In genomic region chr2:20574423-20574911, GRCh38 we compare ENCODE assay signal across 20 cellular contexts.
DNase-seq lines count a peak whose midpoint lies in the region; ATAC-seq and TF ChIP-seq lines count a peak whose summit lies in the region.
"Had no signal": no experiment of that assay in that cellular context is flagged by ENCODE, and none has a peak within 500 bp of the region (broad histone marks: within the 10 kb centered on the region; RNA-seq: fewer than 3 reads in every experiment).

No MANE protein-coding gene starts in this region.

- H3K9me3 ChIP-seq in stomach smooth muscle (ENCODE audit: control insufficient read depth in 2 of 2, low read length in 2 of 2): no peaks in the 10 kb centered on the region
- H3K9me3 ChIP-seq in ascending aorta: no peaks in the 10 kb centered on the region
- H3K9me3 ChIP-seq: MG63 had no signal

- H3K27ac ChIP-seq in stomach smooth muscle (ENCODE audit: low read length) (peak overlapping the region; percentile 24), ascending aorta (no peak overlapping the region)
- H3K27ac ChIP-seq: cardiac muscle cell, foreskin keratinocyte had no signal

- peak overlapping the region; percentile 31 for H3K27ac Mint-ChIP-seq in T-helper 2 cell treated with Interferon-gamma antibody and Interleukin-4, amounts not matched to agents 5 μg/mL and 100 μg/mL, for 36 hours
- peak overlapping the region; percentile 16 to 62 for H3K27ac Mint-ChIP-seq in effector memory CD8-positive, alpha-beta T cell
- H3K27ac Mint-ChIP-seq in mesothelial cell of epicardium: peak overlapping the region; percentile 27

- no peaks in the 10 kb centered on the region for H3K36me3 ChIP-seq in stomach smooth muscle (ENCODE audit: control insufficient read depth in 2 of 2, insufficient read depth in 2 of 2, low read length in 2 of 2)
- H3K36me3 ChIP-seq in ascending aorta: no peaks in the 10 kb centered on the region
- H3K36me3 ChIP-seq: cardiac muscle cell, MG63 had no signal

- TF ChIP-seq CTCF in mesothelial cell of epicardium (IDR thresholded peaks at IDR 0.05; ENCODE audit: unreplicated experiment) (no peak), ascending aorta (IDR thresholded peaks at IDR 0.05) (no peak)

- H3K9ac ChIP-seq in stomach smooth muscle (ENCODE audit: low read length in 2 of 2): no peak overlapping the region

- H3K4me3 ChIP-seq in stomach smooth muscle (ENCODE audit: low read length in 2 of 2) (no peak overlapping the region), ascending aorta (no peak overlapping the region)
- H3K4me3 ChIP-seq: cardiac muscle cell, MG63 had no signal

- no peak overlapping the region for H3K4me3 Mint-ChIP-seq in T-helper 2 cell treated with Interferon-gamma antibody and Interleukin-4, amounts not matched to agents 5 μg/mL and 100 μg/mL, for 36 hours
- H3K4me3 Mint-ChIP-seq in effector memory CD8-positive, alpha-beta T cell: no peak overlapping the region
- no peak overlapping the region for H3K4me3 Mint-ChIP-seq in mesothelial cell of epicardium

- peaks cover 10% of the 10 kb centered on the region for H3K36me3 Mint-ChIP-seq in T-helper 2 cell treated with Interferon-gamma antibody and Interleukin-4, amounts not matched to agents 5 μg/mL and 100 μg/mL, for 36 hours (ENCODE audit: low read depth)
- H3K36me3 Mint-ChIP-seq in effector memory CD8-positive, alpha-beta T cell (ENCODE audit: insufficient read depth): peaks cover 3% of the 10 kb centered on the region
- H3K36me3 Mint-ChIP-seq in mesothelial cell of epicardium: no peaks in the 10 kb centered on the region

- H3K4me1 ChIP-seq in stomach smooth muscle (ENCODE audit: control insufficient read depth, insufficient read depth, low read length) (peaks cover 44% of the 10 kb centered on the region), ascending aorta (peaks cover 6 to 16% of the 10 kb centered on the region in 2 donors)

- H3K27me3 ChIP-seq in stomach smooth muscle (ENCODE audit: control insufficient read depth in 1 of 2, insufficient read depth in 2 of 2, low read length in 2 of 2): no peaks in the 10 kb centered on the region
- no peaks in the 10 kb centered on the region for H3K27me3 ChIP-seq in ascending aorta
- H3K27me3 ChIP-seq: cardiac muscle cell, foreskin keratinocyte, MG63 had no signal

- peaks cover 26% of the 10 kb centered on the region for H3K4me1 Mint-ChIP-seq in T-helper 2 cell treated with Interferon-gamma antibody and Interleukin-4, amounts not matched to agents 5 μg/mL and 100 μg/mL, for 36 hours (ENCODE audit: low read depth)
- peaks cover 13 to 14% of the 10 kb centered on the region in 2 donors for H3K4me1 Mint-ChIP-seq in effector memory CD8-positive, alpha-beta T cell (ENCODE audit: low read depth in 2 of 2)
- H3K4me1 Mint-ChIP-seq in mesothelial cell of epicardium: peaks cover 41% of the 10 kb centered on the region

- intact Hi-C loops in ascending aorta (cut with DNase I): no loop called here

- no peak for ATAC-seq in effector memory CD8-positive, alpha-beta T cell (replicated peaks)
- no peak for ATAC-seq in HG02610 (IDR thresholded peaks at IDR 0.05; ENCODE audit: unreplicated experiment)
- ATAC-seq: activated naive CD4-positive, alpha-beta T cell treated with anti-CD3 and anti-CD28 coated beads, Interleukin-2, amount 50 U/mL, for 72 hours; foreskin keratinocyte; HCT116 had no signal

- peaks cover 6% of the 10 kb centered on the region for H3K9me3 Mint-ChIP-seq in T-helper 2 cell treated with Interferon-gamma antibody and Interleukin-4, amounts not matched to agents 5 μg/mL and 100 μg/mL, for 36 hours
- H3K9me3 Mint-ChIP-seq in effector memory CD8-positive, alpha-beta T cell: peaks cover 0 to 7% of the 10 kb centered on the region in 2 donors
- H3K9me3 Mint-ChIP-seq in mesothelial cell of epicardium: no peaks in the 10 kb centered on the region

- no peaks in the 10 kb centered on the region for H3K27me3 Mint-ChIP-seq in T-helper 2 cell treated with Interferon-gamma antibody and Interleukin-4, amounts not matched to agents 5 μg/mL and 100 μg/mL, for 36 hours (ENCODE audit: low read depth)
- no peaks in the 10 kb centered on the region for H3K27me3 Mint-ChIP-seq in effector memory CD8-positive, alpha-beta T cell
- no peaks in the 10 kb centered on the region for H3K27me3 Mint-ChIP-seq in mesothelial cell of epicardium (ENCODE audit: low read depth)

- DNase-seq in T-helper 2 cell treated with Interferon-gamma antibody and Interleukin-4, amounts not matched to agents 5 μg/mL and 100 μg/mL, for 36 hours (ENCODE audit: low spot score): no peak
- DNase-seq in T-helper 2 cell (no peak), mesothelial cell of epicardium (ENCODE audit: low spot score in 2 of 2, unreplicated experiment in 2 of 2) (no peak), ascending aorta (ENCODE audit: low spot score in 2 of 2) (no peak), NCI-H526 (lab: John Stamatoyannopoulos, UW) (no peak)
- DNase-seq in effector memory CD8-positive, alpha-beta T cell: no peak
- DNase-seq: activated CD4-positive, alpha-beta T cell treated with anti-CD3 and anti-CD28 coated beads for 48 hours; activated T-cell treated with anti-CD3 and anti-CD28 coated beads for 4 hours; DMS53; foreskin keratinocyte; NCI-H1930; SHP77 treated with DMSO at 0.1 percent for 48 hours; stimulated activated CD4-positive, alpha-beta T cell treated with anti-CD3 and anti-CD28 coated beads, Interleukin-4, amount 100 ng/mL, for 1 hour; T1000 had no signal
